Comparison of ENCODE assay signal across 28 cellular contexts in the genomic region with DNA sequence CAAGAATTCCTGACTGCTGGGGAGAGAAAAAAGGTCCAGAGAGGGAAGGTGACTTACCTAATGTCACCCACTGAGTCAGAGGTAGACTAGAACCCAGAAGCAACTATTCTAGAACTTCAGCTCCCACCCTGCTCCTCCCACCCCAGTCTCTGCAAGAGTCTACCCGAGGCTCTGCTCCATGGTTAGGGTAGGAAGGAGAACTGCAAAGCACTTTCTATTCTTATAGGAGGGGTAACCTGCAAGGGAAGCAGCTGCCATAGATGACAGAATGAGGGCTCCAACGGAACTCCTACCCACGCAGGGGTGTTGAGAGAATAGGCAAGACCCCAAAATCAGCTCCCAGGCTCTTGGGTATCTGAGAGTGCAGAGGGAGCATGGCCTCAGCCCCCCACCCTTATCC. TPM values are rescaled to one million over a fixed set of nuclear protein-coding genes. Genes with fewer than 3 reads are reported as not detected.
DNase-seq lines count a peak whose midpoint lies in the region; ATAC-seq, FAIRE-seq and TF ChIP-seq lines count a peak whose summit lies in the region.
"Had no signal": no experiment of that assay in that cellular context is flagged by ENCODE, and none has a peak within 500 bp of the region (broad histone marks: within the 10 kb centered on the region; RNA-seq: fewer than 3 reads in every experiment).

No MANE protein-coding gene starts in this region.

- intact Hi-C loops in GM12878 (cut with micrococcal nuclease; ENCODE audit: unreplicated experiment), result loop anchor here (5.0 to 10.0 kb wide), 2 partner anchors 38 to 1296 kb away; partner anchors contain the start of gene AUNIP

- H3K79me2 ChIP-seq in GM12878 (ENCODE audit: control insufficient read depth, insufficient read depth, low read length) (peaks cover 46% of the 10 kb centered on the region), trophoblast cell (ENCODE audit: control insufficient read depth, insufficient read depth, low read length, poor library complexity) (peaks cover 33% of the 10 kb centered on the region)

- CTCF ChIA-PET in GM12878 (lab: Yijun Ruan, JAX), result interaction anchor here (0.6 to 4.4 kb wide), 9 partner anchors 10 to 182 kb away, joined by 3 to 18 read pairs (median 4); no protein-coding TSS in a partner anchor

- 86% methylated on average over 3 of the region's 3 CpGs for WGBS in GM12878 (ENCODE audit: insufficient coverage, insufficient replicate concordance, low lambda C conversion rate, missing lambda C conversion rate)
- WGBS in trophoblast cell (ENCODE audit: extremely low coverage, insufficient coverage, insufficient read length), result no CpG with 5 or more reads among the region's 3 CpGs

- TF ChIP-seq RAD21 in GM12878 (IDR thresholded peaks at IDR 0.05; ENCODE audit: insufficient read depth, low read depth, low read length), result no peak

- BruUV-seq in GM12878 (replicated peaks; lab: Mats Ljungman, UMichigan), result no TSS peak

- DNase-seq in GM12891 (ENCODE audit: insufficient read length, low spot score), result no peak
- no peak for DNase-seq in GM12878 (ENCODE audit: low read depth, low spot score)
- no peak for DNase-seq in trophoblast cell
- no peak for DNase-seq in cerebellar nuclear complex (lab: John Stamatoyannopoulos, UW)
- no peak for DNase-seq in NCI-H446 treated with DMSO at 0.1 percent for 48 hours (lab: John Stamatoyannopoulos, UW)
- no peak for DNase-seq in middle frontal gyrus (ENCODE audit: extremely low spot score, low spot score)
- DNase-seq: activated CD4-positive, alpha-beta T cell treated with anti-CD3 and anti-CD28 coated beads for 4 hours; activated naive CD4-positive, alpha-beta T cell treated with anti-CD3 and anti-CD28 coated beads, Interleukin-2, amount 10 ng/mL, durations not matched to agents 7 days and 5 days; amniotic stem cell; brain microvascular endothelial cell; C1 segment of cervical spinal cord; Caco-2; DMS79; effector CD4-positive, alpha-beta T cell; GDM1; GM23248; hippocampal formation; IMR-90; NCI-H1048; NCI-H774; small intestine; stimulated activated naive CD8-positive, alpha-beta T cell treated with anti-CD3 and anti-CD28 coated beads, Interleukin-15, Interleukin-2, amounts not matched to agents 100 U/mL and 50 U/mL, for 24 hours; T1000; thyroid gland; WERI-Rb-1 had no signal

- RAD21 ChIA-PET in GM12878 (lab: Charles Lee; ENCODE audit: unreplicated experiment), result interaction anchor here (1.2 to 2.3 kb wide), 3 partner anchors 17 to 47 kb away, joined by 4 to 5 read pairs (median 4); no protein-coding TSS in a partner anchor

- H3K27me3 ChIP-seq in GM12878 (replicated peaks in 1 of 2; ENCODE audit: control insufficient read depth in 2 of 2, insufficient read depth in 2 of 2, low read length in 1 of 2) (no peaks in the 10 kb centered on the region), trophoblast cell (ENCODE audit: insufficient read depth, low read length) (no peaks in the 10 kb centered on the region)
- H3K27me3 ChIP-seq: brain microvascular endothelial cell, thyroid gland had no signal

- TF ChIP-seq CTCF in GM12878 (IDR thresholded peaks at IDR 0.05 in 2 of 3, conservative IDR thresholded peaks at IDR 0.05 in 1 of 3; ENCODE audit: control insufficient read depth in 2 of 3, extremely low read depth in 1 of 3, insufficient read depth in 1 of 3, low read depth in 3 of 3, low read length in 3 of 3), result no peak

- H2BK5ac ChIP-seq in trophoblast cell (ENCODE audit: low read depth, low read length, poor library complexity), result no peak overlapping the region

- H3K18ac ChIP-seq in trophoblast cell (ENCODE audit: low read length), result no peak overlapping the region

- H3K9ac ChIP-seq in GM12878 (ENCODE audit: control insufficient read depth, insufficient read depth, low read length) (no peak overlapping the region), trophoblast cell (ENCODE audit: low read length) (no peak overlapping the region)
- H3K9ac ChIP-seq: GM23248 had no signal

- H2AK5ac ChIP-seq in trophoblast cell (ENCODE audit: low read length), result no peak overlapping the region

- H3K4me2 ChIP-seq in GM12878 (ENCODE audit: control insufficient read depth, insufficient read depth) (peak overlapping the region; percentile 1; the same call in 1 of the 2 replicates), trophoblast cell (ENCODE audit: low read length) (no peak overlapping the region)

- no peaks in the 10 kb centered on the region for H3K9me3 ChIP-seq in GM12878 (replicated peaks; ENCODE audit: control insufficient read depth, insufficient read depth, low read length)
- no peaks in the 10 kb centered on the region for H3K9me3 ChIP-seq in trophoblast cell (ENCODE audit: insufficient read depth, low read depth, low read length)
- H3K9me3 ChIP-seq: Caco-2, thyroid gland had no signal

- FAIRE-seq in GM12891 (lab: Jason Lieb, UNC), result peak; percentile 9
- no peak for FAIRE-seq in GM12878 (lab: Jason Lieb, UNC)
- FAIRE-seq: colon, small intestine had no signal

- SMC1A ChIA-PET in GM12878 (lab: Charles Lee; ENCODE audit: uncharacterized antibody, unreplicated experiment), result interaction anchor here (0.9 to 4.7 kb wide), 7 partner anchors 8 to 134 kb away, joined by 3 to 30 read pairs (median 6); no protein-coding TSS in a partner anchor

- no peak overlapping the region for H2BK120ac ChIP-seq in trophoblast cell (ENCODE audit: insufficient read depth, low read length, poor library complexity)

- H3K27ac ChIP-seq in GM12878 (ENCODE audit: control insufficient read depth, insufficient read depth), result no peak overlapping the region
- no peak overlapping the region for H3K27ac ChIP-seq in trophoblast cell (ENCODE audit: low read depth, low read length)
- H3K27ac ChIP-seq in temporal lobe (ENCODE audit: low read depth, low read length), result peak overlapping the region; percentile 6
- H3K27ac ChIP-seq: brain microvascular endothelial cell, GM23248, thyroid gland, WERI-Rb-1 had no signal

- peaks cover 24% of the 10 kb centered on the region for H3K79me1 ChIP-seq in trophoblast cell (ENCODE audit: low read length)

- in situ Hi-C loops in GM12878 (cut with MboI), result no loop called here

- no peaks in the 10 kb centered on the region for H3K36me3 ChIP-seq in GM12878 (ENCODE audit: control insufficient read depth in 2 of 2, insufficient read depth in 2 of 2, low read length in 1 of 2)
- peaks cover 0 to 14% of the 10 kb centered on the region in 2 experiments for H3K36me3 ChIP-seq in trophoblast cell (ENCODE audit: control insufficient read depth in 1 of 2, insufficient read depth in 2 of 2, low read length in 2 of 2)
- H3K36me3 ChIP-seq: brain microvascular endothelial cell, thyroid gland, WERI-Rb-1 had no signal

- H2AFZ ChIP-seq in GM12878 (ENCODE audit: control insufficient read depth, low read depth, low read length) (no peak overlapping the region), trophoblast cell (ENCODE audit: insufficient read depth, low read length, poor library complexity) (no peak overlapping the region)
- H2AFZ ChIP-seq: GM23248 had no signal

- no peak for ATAC-seq in GM12878
- ATAC-seq: activated T-helper 17 cell treated with anti-CD3 and anti-CD28 coated beads, Interleukin-2, amount 50 U/mL, for 72 hours; stimulated activated naive CD8-positive, alpha-beta T cell treated with anti-CD3 and anti-CD28 coated beads, Interleukin-15, Interleukin-2, amounts not matched to agents 100 U/mL and 50 U/mL, for 24 hours had no signal

- peak overlapping the region; percentile 8; the same call in 1 of the 2 replicates for H3K4me3 ChIP-seq in GM12878
- H3K4me3 ChIP-seq in trophoblast cell (ENCODE audit: low read depth, low read length), result no peak overlapping the region
- H3K4me3 ChIP-seq: GM23248, thyroid gland had no signal

- no peak overlapping the region for H3K14ac ChIP-seq in trophoblast cell (ENCODE audit: low read length)

- no peak for TF ChIP-seq EP300 in GM12878 (IDR thresholded peaks at IDR 0.05; ENCODE audit: borderline replicate concordance in 1 of 2, control insufficient read depth in 1 of 2, low read depth in 2 of 2, low read length in 2 of 2)

- no peak overlapping the region for H2BK12ac ChIP-seq in trophoblast cell (ENCODE audit: low read length)

- no peak overlapping the region for H4K91ac ChIP-seq in trophoblast cell (ENCODE audit: low read depth, low read length)

- H3K4ac ChIP-seq in trophoblast cell (ENCODE audit: low read depth, low read length), result peak overlapping the region; percentile 35

- H4K12ac ChIP-seq in trophoblast cell (ENCODE audit: low read depth, low read length), result no peak overlapping the region

- TF ChIP-seq POLR2A in GM12891 (IDR thresholded peaks at IDR 0.05; ENCODE audit: low read depth, low read length) (no peak), GM12878 (IDR thresholded peaks at IDR 0.05; ENCODE audit: low read depth, low read length) (no peak)

- POLR2A ChIA-PET in GM12878 (lab: Charles Lee), result interaction anchor here (0.5 to 6.1 kb wide), 7 partner anchors 8 to 44 kb away, joined by 3 to 48 read pairs (median 6); no protein-coding TSS in a partner anchor

- H4K8ac ChIP-seq in trophoblast cell (ENCODE audit: low read depth, low read length), result no peak overlapping the region

- peaks cover 33% of the 10 kb centered on the region for H3K4me1 ChIP-seq in GM12878 (ENCODE audit: control insufficient read depth, insufficient read depth, low read length)
- peaks cover 33 to 52% of the 10 kb centered on the region in 2 experiments for H3K4me1 ChIP-seq in trophoblast cell (ENCODE audit: control insufficient read depth in 1 of 2, insufficient read depth in 2 of 2, low read length in 2 of 2)

- H4K20me1 ChIP-seq in GM12878 (ENCODE audit: control insufficient read depth, insufficient read depth), result no peaks in the 10 kb centered on the region; the same call in 1 of the 2 replicates

- no peak overlapping the region for H3K23ac ChIP-seq in trophoblast cell (ENCODE audit: low read length)

RNA-seq across cellular contexts. Expression of gene SLC9A1, which starts 4.3 kb away (rescaled TPM):
- polyA plus RNA-seq in GM12891 (2012; ENCODE audit: low read depth, missing spikeins), result 8.9 TPM
- total RNA-seq in GM12878 (2013; cell fraction: nucleolus; rRNA removed), result 12.9 and 13.6 TPM in 2 replicates
- total RNA-seq in GM12878 (2014; rRNA removed) (1.4 and 3.2 TPM in 2 replicates), GM12878 (2014; rRNA removed; fragmentation: Illumina TruSeq; extraction: Trizol) (2.1 and 2.5 TPM in 2 replicates), GM12878 (2021) (18.3 and 21.4 TPM in 2 replicates), temporal lobe (2.5 TPM)
- polyA plus RNA-seq in GM12878 (2011; ENCODE audit: low read depth), result 5.7 TPM
- polyA plus RNA-seq in GM12878 (2011; rRNA removed) (1.4 and 2.8 TPM in 2 replicates), GM12878 (2014; fragmentation: Illumina TruSeq; extraction: Trizol) (14.4 and 14.9 TPM in 2 replicates), GM12878 (2014; fragmentation: Nextera tagmentation; extraction: Ambion mirVana) (1 to 10 TPM in 1 of 2 experiments, under 1 TPM in 1; 0.87 to 1.1 TPM), GM12878 (2014; rRNA removed) (5.5 and 8.3 TPM in 2 replicates), GM12878 (2016; fragmentation: Nextera tagmentation; extraction: Ambion mirVana) (1 to 10 TPM; 5.4 to 7.4 TPM)
- polyA plus RNA-seq in GM12878 (2011; cell fraction: cytosol; rRNA removed), result 2.1 and 4.3 TPM in 2 replicates
- 10.2 and 13.4 TPM in 2 replicates for polyA plus RNA-seq in GM12878 (2011; cell fraction: nucleus; rRNA removed)
- 10.7 and 11.3 TPM in 2 replicates for polyA plus RNA-seq in GM12878 (2012)
- 2.8 and 4.9 TPM in 2 replicates for polyA minus RNA-seq in GM12878 (2011; rRNA and poly(A)+ RNA removed)
- polyA minus RNA-seq in GM12878 (2011; cell fraction: cytosol; rRNA and poly(A)+ RNA removed), result 4.8 TPM in 2 replicates
- 4.7 and 8.6 TPM in 2 replicates for polyA minus RNA-seq in GM12878 (2011; cell fraction: nucleus; rRNA and poly(A)+ RNA removed)
- 114 and 122 TPM in 2 replicates for polyA plus RNA-seq in trophoblast cell (2013)
